Comparison of ENCODE assay signal across 19 cellular contexts in genomic region chr1:19066874-19067186, GRCh38.
DNase-seq lines count a peak whose midpoint lies in the region; ATAC-seq, FAIRE-seq and TF ChIP-seq lines count a peak whose summit lies in the region.
"Had no signal": no experiment of that assay in that cellular context is flagged by ENCODE, and none has a peak within 500 bp of the region (broad histone marks: within the 10 kb centered on the region; RNA-seq: fewer than 3 reads in every experiment).

No MANE protein-coding gene starts in this region.

- H3K4me1 ChIP-seq in A549, result peaks cover 34% of the 10 kb centered on the region

- 100% methylated on average over 1 of the region's 10 CpGs for WGBS in A549 (ENCODE audit: missing lambda C conversion rate)

- H3K4me1 Mint-ChIP-seq in neural crest cell (peaks cover 41% of the 10 kb centered on the region), endothelial cell (ENCODE audit: unreplicated experiment) (no peaks in the 10 kb centered on the region)
- no peaks in the 10 kb centered on the region for H3K4me1 Mint-ChIP-seq in activated naive CD8-positive, alpha-beta T cell treated with anti-CD3 and anti-CD28 coated beads for 36 hours

- no peaks in the 10 kb centered on the region for H3K9me3 ChIP-seq in A549
- H3K9me3 ChIP-seq: thoracic aorta had no signal

- peak in 1 of 2 experiments; percentile 22; a peak in 3 of 6 replicates for ATAC-seq in A549
- ATAC-seq in HG03095 (IDR thresholded peaks at IDR 0.05; ENCODE audit: unreplicated experiment), result no peak
- no peak for ATAC-seq in GM18858 (IDR thresholded peaks at IDR 0.05; ENCODE audit: unreplicated experiment)

- H3K27me3 ChIP-seq in dorsolateral prefrontal cortex, result no peaks in the 10 kb centered on the region

- DNase-seq in A549 (ENCODE audit: low read depth in 1 of 2, low spot score in 1 of 2), result no peak
- peak; percentile 75 for DNase-seq in NCI-H460 (ENCODE audit: extremely low read depth, low read depth)
- peak in 6 of 10 donors; percentile 25 to 87 (median 80) for DNase-seq in dorsolateral prefrontal cortex
- no peak for DNase-seq in neural crest cell (ENCODE audit: low read depth, low spot score)
- no peak for DNase-seq in activated naive CD8-positive, alpha-beta T cell treated with anti-CD3 and anti-CD28 coated beads for 36 hours
- DNase-seq in endothelial cell (ENCODE audit: low spot score), result no peak
- DNase-seq: CD4-positive, CD25-positive, alpha-beta regulatory T cell; DND-41; glutamatergic neuron; KG1; NCI-H82; stimulated activated CD4-positive, alpha-beta T cell treated with anti-CD3 and anti-CD28 coated beads, Interleukin-2, amount 100 ng/mL, for 48 hours; SW 1271 had no signal

- TF ChIP-seq RAD21 in A549 (conservative IDR thresholded peaks at IDR 0.05 in 1 of 2, IDR thresholded peaks at IDR 0.05 in 1 of 2), result no peak

- TF ChIP-seq EP300 in A549 (IDR thresholded peaks at IDR 0.05), result no peak

- no peaks in the 10 kb centered on the region for H3K36me3 Mint-ChIP-seq in neural crest cell (ENCODE audit: low read depth)
- no peaks in the 10 kb centered on the region for H3K36me3 Mint-ChIP-seq in activated naive CD8-positive, alpha-beta T cell treated with anti-CD3 and anti-CD28 coated beads for 36 hours
- no peaks in the 10 kb centered on the region for H3K36me3 Mint-ChIP-seq in endothelial cell (ENCODE audit: low read depth, unreplicated experiment)
- H3K36me3 Mint-ChIP-seq: CD4-positive, CD25-positive, alpha-beta regulatory T cell; memory B cell had no signal

- no peak for TF ChIP-seq POLR2A in A549 (IDR thresholded peaks at IDR 0.05; ENCODE audit: low read length)

- H3K27ac Mint-ChIP-seq in neural crest cell (ENCODE audit: unreplicated experiment) (peak overlapping the region; percentile 94), endothelial cell (ENCODE audit: unreplicated experiment) (no peak overlapping the region)
- H3K27ac Mint-ChIP-seq in activated naive CD8-positive, alpha-beta T cell treated with anti-CD3 and anti-CD28 coated beads for 36 hours, result no peak overlapping the region
- H3K27ac Mint-ChIP-seq: CD4-positive, CD25-positive, alpha-beta regulatory T cell; dendritic cell treated with granulocyte-macrophage colony-stimulating factor and Interleukin-4, amounts not matched to agents 40 ng/mL and 50 ng/mL, for 4 days; memory B cell had no signal

- H3K4me2 ChIP-seq in A549, result peak overlapping the region; percentile 53

- intact Hi-C loops in dorsolateral prefrontal cortex (cut with DNase I), result loop anchor here in 1 of 2 donors (2.0 to 5.0 kb wide), 4 partner anchors 22 to 125 kb away; partner anchors contain the start of gene IFFO2

- no peak for TF ChIP-seq CTCF in A549 (IDR thresholded peaks at IDR 0.05)
- peak in 5 of 56 donors; percentile 8 to 26 (median 13) for TF ChIP-seq CTCF in dorsolateral prefrontal cortex (IDR thresholded peaks at IDR 0.05 in 54 of 56, conservative IDR thresholded peaks at IDR 0.05 in 2 of 56; ENCODE audit: low read depth in 1 of 56, partially characterized antibody in 56 of 56)
- TF ChIP-seq CTCF in neural crest cell (conservative IDR thresholded peaks at IDR 0.05), result no peak
- TF ChIP-seq CTCF in endothelial cell (IDR thresholded peaks at IDR 0.05; ENCODE audit: unreplicated experiment), result no peak

- H3K27ac ChIP-seq in A549 (peak overlapping the region; percentile 80 to 89), dorsolateral prefrontal cortex (peak overlapping the region in 14 of 59 donors; percentile 2 to 79 (median 56))
- H3K27ac ChIP-seq: thoracic aorta had no signal

- H3K4me3 Mint-ChIP-seq in neural crest cell (peak overlapping the region; percentile 59), endothelial cell (ENCODE audit: unreplicated experiment) (no peak overlapping the region)
- H3K4me3 Mint-ChIP-seq in activated naive CD8-positive, alpha-beta T cell treated with anti-CD3 and anti-CD28 coated beads for 36 hours, result no peak overlapping the region
- H3K4me3 Mint-ChIP-seq: CD4-positive, CD25-positive, alpha-beta regulatory T cell; dendritic cell treated with granulocyte-macrophage colony-stimulating factor and Interleukin-4, amounts not matched to agents 40 ng/mL and 50 ng/mL, for 4 days; memory B cell had no signal

- no peak for FAIRE-seq in A549 (lab: Jason Lieb, UNC)
- FAIRE-seq: A204.1 had no signal

- H3K9me3 Mint-ChIP-seq in neural crest cell (no peaks in the 10 kb centered on the region), endothelial cell (ENCODE audit: unreplicated experiment) (no peaks in the 10 kb centered on the region)
- no peaks in the 10 kb centered on the region for H3K9me3 Mint-ChIP-seq in activated naive CD8-positive, alpha-beta T cell treated with anti-CD3 and anti-CD28 coated beads for 36 hours
- H3K9me3 Mint-ChIP-seq: memory B cell had no signal

- H3K27me3 Mint-ChIP-seq in neural crest cell (ENCODE audit: low read depth), result no peaks in the 10 kb centered on the region
- peaks cover 7% of the 10 kb centered on the region for H3K27me3 Mint-ChIP-seq in activated naive CD8-positive, alpha-beta T cell treated with anti-CD3 and anti-CD28 coated beads for 36 hours
- peaks cover 18% of the 10 kb centered on the region for H3K27me3 Mint-ChIP-seq in endothelial cell (ENCODE audit: unreplicated experiment)
- H3K27me3 Mint-ChIP-seq: CD4-positive, CD25-positive, alpha-beta regulatory T cell; memory B cell had no signal

- POLR2A ChIA-PET in A549 (lab: Yijun Ruan, JAX), result interaction anchor here (1.1 kb wide), 1 partner anchor 55 kb away, joined by 3 read pairs; no protein-coding TSS in a partner anchor

- CTCF ChIA-PET in A549 (lab: Yijun Ruan, JAX), result interaction anchor here (4.0 kb wide), 1 partner anchor 54 kb away, joined by 14 read pairs; no protein-coding TSS in a partner anchor

- H3K4me3 ChIP-seq in A549, result no peak overlapping the region
- H3K4me3 ChIP-seq in dorsolateral prefrontal cortex, result peak overlapping the region in 24 of 59 donors; percentile 1 to 54 (median 15)
- H3K4me3 ChIP-seq: thoracic aorta had no signal

TF ChIP-seq in A549, 52 proteins besides CTCF, POLR2A, EP300 and RAD21:
- TF ChIP-seq JUN (IDR thresholded peaks at IDR 0.05) (no peak), EHF (CRISPR knock-in tag; IDR thresholded peaks at IDR 0.05) (no peak), BCL3 (IDR thresholded peaks at IDR 0.05) (no peak), ZFP36 (IDR thresholded peaks at IDR 0.05; ENCODE audit: borderline replicate concordance, partially characterized antibody) (no peak)

Comparison
In these comparisons a context has a peak if more than half of its experiments do, and no peak if none do; other contexts are left out.
1. DNase-seq: peak in NCI-H460 (single experiment) and dorsolateral prefrontal cortex (6 of 10); none in A549 (0 of 2), neural crest cell (single experiment), activated naive CD8-positive, alpha-beta T cell treated with anti-CD3 and anti-CD28 coated beads for 36 hours (single experiment) and endothelial cell (single experiment).